In genomic region chr11:68313574-68314202, GRCh38 we compare ENCODE assay signal across 8 cellular contexts. TPM values are rescaled to one million over a fixed set of nuclear protein-coding genes. Genes with fewer than 3 reads are reported as not detected.
DNase-seq lines count a peak whose midpoint lies in the region; ATAC-seq, FAIRE-seq and TF ChIP-seq lines count a peak whose summit lies in the region.

No MANE protein-coding gene starts in this region.

- H3K9me1 ChIP-seq in endothelial cell of umbilical vein (replicated peaks; ENCODE audit: control insufficient read depth, extremely low read depth, insufficient read depth, low read length), result no peaks in the 10 kb centered on the region

- POLR2A ChIA-PET in endothelial cell of umbilical vein (lab: Charles Lee), result interaction anchor here (1.2 kb wide), 1 partner anchor 67 kb away, joined by 4 read pairs; no protein-coding TSS in a partner anchor

- no peak for FAIRE-seq in endothelial cell of umbilical vein (lab: Jason Lieb, UNC)

- peak; percentile 22 for DNase-seq in NCI-H2029 treated with DMSO at 0.1 percent for 48 hours (lab: John Stamatoyannopoulos, UW)
- DNase-seq in NCI-H2029 (lab: John Stamatoyannopoulos, UW), result no peak
- DNase-seq in Peyer's patch, result peak in 1 of 3 donors; percentile 56
- peak; percentile 35 for DNase-seq in endothelial cell of umbilical vein (ENCODE audit: low read depth, low spot score)
- DNase-seq in neural crest cell (ENCODE audit: low read depth, low spot score), result no peak
- DNase-seq in SK-N-DZ (ENCODE audit: low spot score), result no peak
- no peak for DNase-seq in central memory CD4-positive, alpha-beta T cell

- peak overlapping the region; percentile 98 for H3K4me3 Mint-ChIP-seq in neural crest cell

- no peaks in the 10 kb centered on the region for H3K27me3 Mint-ChIP-seq in neural crest cell (ENCODE audit: low read depth)

- H2AFZ ChIP-seq in endothelial cell of umbilical vein (ENCODE audit: low read depth, low read length), result peak overlapping the region; percentile 19

- intact Hi-C loops in endothelial cell of umbilical vein (cut with micrococcal nuclease), result loop anchor here (1.0 to 5.0 kb wide), 2 partner anchors 67 to 134 kb away; no protein-coding TSS in a partner anchor

- no peak for TF ChIP-seq POLR2A in Peyer's patch (IDR thresholded peaks at IDR 0.05)
- TF ChIP-seq POLR2A in endothelial cell of umbilical vein (IDR thresholded peaks at IDR 0.05; ENCODE audit: low read depth, low read length), result no peak

- peaks cover 0 to 42% (median 4%) of the 10 kb centered on the region in 4 donors for H3K4me1 ChIP-seq in Peyer's patch
- peaks cover 25% of the 10 kb centered on the region for H3K4me1 ChIP-seq in endothelial cell of umbilical vein (ENCODE audit: control insufficient read depth, extremely low read depth, insufficient read depth, low read length)

- H3K27ac ChIP-seq in Peyer's patch (peak overlapping the region; percentile 62 to 92 (median 80)), endothelial cell of umbilical vein (ENCODE audit: insufficient read depth, low read depth, low read length) (peak overlapping the region; percentile 69)

- H3K36me3 ChIP-seq in Peyer's patch, result no peaks in the 10 kb centered on the region
- H3K36me3 ChIP-seq in endothelial cell of umbilical vein (ENCODE audit: control insufficient read depth in 2 of 2, extremely low read depth in 1 of 2, insufficient read depth in 2 of 2, low read length in 2 of 2), result no peaks in the 10 kb centered on the region

- CTCF ChIA-PET in endothelial cell of umbilical vein (lab: Charles Lee), result interaction anchor here (0.7 to 1.6 kb wide), 7 partner anchors 12 to 124 kb away, joined by 3 to 10 read pairs (median 4); no protein-coding TSS in a partner anchor

- H3K27me3 ChIP-seq in Peyer's patch, result no peaks in the 10 kb centered on the region
- no peaks in the 10 kb centered on the region for H3K27me3 ChIP-seq in endothelial cell of umbilical vein (ENCODE audit: control insufficient read depth in 2 of 2, insufficient read depth in 2 of 2, low read length in 2 of 2)

- ATAC-seq in GM21367 (IDR thresholded peaks at IDR 0.05; ENCODE audit: unreplicated experiment), result no peak

- TF ChIP-seq CTCF in Peyer's patch (IDR thresholded peaks at IDR 0.05) (no peak), endothelial cell of umbilical vein (IDR thresholded peaks at IDR 0.05; ENCODE audit: extremely low read depth in 1 of 2, insufficient read depth in 1 of 2, low read depth in 1 of 2, low read length in 2 of 2) (no peak), neural crest cell (conservative IDR thresholded peaks at IDR 0.05) (no peak)

- H3K36me3 Mint-ChIP-seq in neural crest cell (ENCODE audit: low read depth), result no peaks in the 10 kb centered on the region

- H3K4me1 Mint-ChIP-seq in neural crest cell, result peaks cover 41% of the 10 kb centered on the region

- H4K20me1 ChIP-seq in endothelial cell of umbilical vein (replicated peaks; ENCODE audit: control insufficient read depth, extremely low read depth, insufficient read depth, low read length), result no peaks in the 10 kb centered on the region

- dilution Hi-C loops in endothelial cell of umbilical vein (cut with MboI; ENCODE audit: extremely low pct_ligation_motif_present, low sequenced_read_pairs), result no loop called here

- H3K9me3 ChIP-seq in Peyer's patch (no peaks in the 10 kb centered on the region), endothelial cell of umbilical vein (replicated peaks; ENCODE audit: control insufficient read depth, insufficient read depth, low read length) (no peaks in the 10 kb centered on the region)

- no peaks in the 10 kb centered on the region for H3K9me3 Mint-ChIP-seq in neural crest cell

- peaks cover 46% of the 10 kb centered on the region for H3K79me2 ChIP-seq in endothelial cell of umbilical vein (ENCODE audit: control insufficient read depth, insufficient read depth, low read length)

- H3K9ac ChIP-seq in endothelial cell of umbilical vein (replicated peaks; ENCODE audit: extremely low read depth, insufficient read depth, low read length), result peak overlapping the region; percentile 70

- H3K27ac Mint-ChIP-seq in neural crest cell (ENCODE audit: unreplicated experiment), result peak overlapping the region; percentile 91

- BruUV-seq in endothelial cell of umbilical vein (replicated peaks; lab: Mats Ljungman, UMichigan), result TSS peak; percentile 39

- peak overlapping the region; percentile 72 for H3K4me2 ChIP-seq in endothelial cell of umbilical vein (ENCODE audit: insufficient read depth, low read length)

- H3K4me3 ChIP-seq in Peyer's patch, result peak overlapping the region; percentile 58 to 94 (median 83)
- peak overlapping the region; percentile 33 to 88 (median 78) for H3K4me3 ChIP-seq in endothelial cell of umbilical vein (replicated peaks in 1 of 3; ENCODE audit: insufficient read depth in 1 of 3, low read depth in 1 of 3, low read length in 3 of 3)

TF ChIP-seq in endothelial cell of umbilical vein, 7 proteins besides CTCF, POLR2A, EP300 and RAD21:
- no peak for TF ChIP-seq JUN (IDR thresholded peaks at IDR 0.05; ENCODE audit: borderline replicate concordance, insufficient read depth, insufficient read length, low read depth)
- no peak for TF ChIP-seq GATA2 (IDR thresholded peaks at IDR 0.05; ENCODE audit: insufficient read depth, insufficient read length, low read depth, low read length)
- TF ChIP-seq MYC (IDR thresholded peaks at IDR 0.05; ENCODE audit: low read depth, low read length), result no peak
- no peak for TF ChIP-seq EZH2 (IDR thresholded peaks at IDR 0.05; ENCODE audit: borderline replicate concordance, low read depth, low read length, severe bottlenecking)

RNA-seq across cellular contexts. Expression of gene LRP5, which starts 1.3 kb away (rescaled TPM):
- total RNA-seq in Peyer's patch, result 100 to 1,000 TPM; 149 to 196 (median 168) TPM
- total RNA-seq in endothelial cell of umbilical vein, result 44.3 and 51.8 TPM in 2 replicates
- polyA plus RNA-seq in endothelial cell of umbilical vein, result 35.1 and 40.0 TPM in 2 replicates
- 18.3 and 23.0 TPM in 2 replicates for polyA plus RNA-seq in endothelial cell of umbilical vein (2011; cell fraction: cytosol; rRNA removed)
- polyA plus RNA-seq in endothelial cell of umbilical vein (2011; cell fraction: nucleus; rRNA removed), result 31.9 and 36.6 TPM in 2 replicates
- polyA plus RNA-seq in endothelial cell of umbilical vein (2012), result 34.5 and 37.8 TPM in 2 replicates
- polyA minus RNA-seq in endothelial cell of umbilical vein, result 47.7 and 66.2 TPM in 2 replicates
- polyA minus RNA-seq in endothelial cell of umbilical vein (2011; cell fraction: cytosol; rRNA and poly(A)+ RNA removed), result 27.9 TPM
- 26.7 and 48.6 TPM in 2 replicates for polyA minus RNA-seq in endothelial cell of umbilical vein (2011; cell fraction: nucleus; rRNA and poly(A)+ RNA removed)
- total RNA-seq in neural crest cell, result 43.4 and 44.3 TPM in 2 replicates
- polyA plus RNA-seq in SK-N-DZ (2014; cell fraction: cytosol; rRNA removed), result 19.9 and 24.3 TPM in 2 replicates
- 16.7 and 27.5 TPM in 2 replicates for polyA plus RNA-seq in SK-N-DZ (2014; cell fraction: nucleus; rRNA removed)

RNA-seq across cellular contexts. Expression of gene C11orf24, which starts 41.9 kb away (rescaled TPM):
- total RNA-seq in Peyer's patch, result 100 to 1,000 TPM in 3 of 4 donors, 10 to 100 TPM in 1; 79.2 to 198 (median 183) TPM
- 26.4 and 28.4 TPM in 2 replicates for total RNA-seq in endothelial cell of umbilical vein
- 34.1 and 40.4 TPM in 2 replicates for polyA plus RNA-seq in endothelial cell of umbilical vein
- polyA plus RNA-seq in endothelial cell of umbilical vein (2011; cell fraction: cytosol; rRNA removed), result 17.9 and 21.8 TPM in 2 replicates
- polyA plus RNA-seq in endothelial cell of umbilical vein (2011; cell fraction: nucleus; rRNA removed), result 10.6 and 11.3 TPM in 2 replicates
- 27.8 and 36.3 TPM in 2 replicates for polyA plus RNA-seq in endothelial cell of umbilical vein (2012)
- 14.6 and 17.9 TPM in 2 replicates for polyA minus RNA-seq in endothelial cell of umbilical vein
- 38.0 TPM for polyA minus RNA-seq in endothelial cell of umbilical vein (2011; cell fraction: cytosol; rRNA and poly(A)+ RNA removed)
- 5.2 and 6.5 TPM in 2 replicates for polyA minus RNA-seq in endothelial cell of umbilical vein (2011; cell fraction: nucleus; rRNA and poly(A)+ RNA removed)
- total RNA-seq in neural crest cell, result 54.2 and 54.5 TPM in 2 replicates
- 36.0 and 75.0 TPM in 2 replicates for polyA plus RNA-seq in SK-N-DZ (2014; cell fraction: cytosol; rRNA removed)
- 26.4 and 29.5 TPM in 2 replicates for polyA plus RNA-seq in SK-N-DZ (2014; cell fraction: nucleus; rRNA removed)

Comparison
In these comparisons a context has a peak if more than half of its experiments do, and no peak if none do; other contexts are left out.
1. DNase-seq: peak in NCI-H2029 treated with DMSO at 0.1 percent for 48 hours (single experiment) and endothelial cell of umbilical vein (single experiment); none in NCI-H2029 (single experiment), neural crest cell (single experiment), SK-N-DZ (single experiment) and central memory CD4-positive, alpha-beta T cell (single experiment).